9 cellular contexts compared by ENCODE assay signal in genomic region chr10:93199221-93199681, GRCh38.
DNase-seq lines count a peak whose midpoint lies in the region; ATAC-seq and TF ChIP-seq lines count a peak whose summit lies in the region.
"Had no signal": no experiment of that assay in that cellular context is flagged by ENCODE, and none has a peak within 500 bp of the region (broad histone marks: within the 10 kb centered on the region; RNA-seq: fewer than 3 reads in every experiment).

No MANE protein-coding gene starts in this region.

- no peaks in the 10 kb centered on the region for H3K27me3 ChIP-seq in stomach

- DNase-seq in T-helper 2 cell treated with Interferon-gamma antibody and Interleukin-4, amounts not matched to agents 5 μg/mL and 100 μg/mL, for 36 hours (ENCODE audit: low spot score) = no peak
- no peak for DNase-seq in T-helper 2 cell
- DNase-seq in astrocyte of the cerebellum (ENCODE audit: low read depth) = peak; percentile 57
- peak; percentile 61 for DNase-seq in kidney glomerular epithelial cell (lab: John Stamatoyannopoulos, UW)
- DNase-seq in stomach = peak; percentile 62
- no peak for DNase-seq in activated CD4-positive, alpha-beta T cell treated with anti-CD3 and anti-CD28 coated beads, Interleukin-2, amount 50 U/mL, for 1 hour
- DNase-seq: DND-41 had no signal

- H3K36me3 ChIP-seq in stomach = no peaks in the 10 kb centered on the region

- in situ Hi-C loops in astrocyte of the cerebellum (cut with HindIII; ENCODE audit: low sequenced_read_pairs) = no loop called here

- no peaks in the 10 kb centered on the region for H3K9me3 Mint-ChIP-seq in T-helper 2 cell treated with Interferon-gamma antibody and Interleukin-4, amounts not matched to agents 5 μg/mL and 100 μg/mL, for 36 hours

- H3K4me3 Mint-ChIP-seq in T-helper 2 cell treated with Interferon-gamma antibody and Interleukin-4, amounts not matched to agents 5 μg/mL and 100 μg/mL, for 36 hours = peak overlapping the region; percentile 34

- peaks cover 2% of the 10 kb centered on the region for H3K4me1 Mint-ChIP-seq in T-helper 2 cell treated with Interferon-gamma antibody and Interleukin-4, amounts not matched to agents 5 μg/mL and 100 μg/mL, for 36 hours (ENCODE audit: low read depth)

- peak overlapping the region in 4 of 5 donors; percentile 0 to 41 (median 21) for H3K27ac ChIP-seq in stomach

- no peaks in the 10 kb centered on the region for H3K9me3 ChIP-seq in stomach

- 8 to 12% (median 9%) methylated on average over 9 of the region's 9 CpGs for whole genome bisulfite sequencing in stomach, 5 donors

- ATAC-seq in GM19351 (IDR thresholded peaks at IDR 0.05; ENCODE audit: unreplicated experiment) = no peak
- no peak for ATAC-seq in GM19023 (IDR thresholded peaks at IDR 0.05; ENCODE audit: unreplicated experiment)

- H3K4me3 ChIP-seq in astrocyte of the cerebellum (ENCODE audit: low read depth, low read length) (peak overlapping the region; percentile 24), stomach (peak overlapping the region; percentile 35 to 42 (median 35))

- TF ChIP-seq EP300 in stomach (IDR thresholded peaks at IDR 0.05) = no peak

- intact Hi-C loops in stomach (cut with DNase I; ENCODE audit: low total_unique reads) = no loop called here

- TF ChIP-seq POLR2A in stomach (IDR thresholded peaks at IDR 0.05) = no peak

- H3K27me3 Mint-ChIP-seq in T-helper 2 cell treated with Interferon-gamma antibody and Interleukin-4, amounts not matched to agents 5 μg/mL and 100 μg/mL, for 36 hours (ENCODE audit: low read depth) = peaks cover 35% of the 10 kb centered on the region

- TF ChIP-seq CTCF in astrocyte of the cerebellum (IDR thresholded peaks at IDR 0.05; ENCODE audit: low read depth, low read length, missing control alignments) (no peak), stomach (IDR thresholded peaks at IDR 0.05) (no peak)

- no peak overlapping the region for H3K27ac Mint-ChIP-seq in T-helper 2 cell treated with Interferon-gamma antibody and Interleukin-4, amounts not matched to agents 5 μg/mL and 100 μg/mL, for 36 hours

- H3K36me3 Mint-ChIP-seq in T-helper 2 cell treated with Interferon-gamma antibody and Interleukin-4, amounts not matched to agents 5 μg/mL and 100 μg/mL, for 36 hours (ENCODE audit: low read depth) = no peaks in the 10 kb centered on the region

- peaks cover 5 to 16% (median 10%) of the 10 kb centered on the region in 4 donors for H3K4me1 ChIP-seq in stomach

Comparison
In these comparisons a context has a peak if more than half of its experiments do, and no peak if none do; other contexts are left out.
1. DNase-seq: peak in astrocyte of the cerebellum (single experiment), kidney glomerular epithelial cell (single experiment) and stomach (single experiment); none in T-helper 2 cell treated with Interferon-gamma antibody and Interleukin-4, amounts not matched to agents 5 μg/mL and 100 μg/mL, for 36 hours (single experiment), T-helper 2 cell (0 of 5) and activated CD4-positive, alpha-beta T cell treated with anti-CD3 and anti-CD28 coated beads, Interleukin-2, amount 50 U/mL, for 1 hour (single experiment).